Comparison of ENCODE assay signal across 17 cellular contexts in the genomic region with DNA sequence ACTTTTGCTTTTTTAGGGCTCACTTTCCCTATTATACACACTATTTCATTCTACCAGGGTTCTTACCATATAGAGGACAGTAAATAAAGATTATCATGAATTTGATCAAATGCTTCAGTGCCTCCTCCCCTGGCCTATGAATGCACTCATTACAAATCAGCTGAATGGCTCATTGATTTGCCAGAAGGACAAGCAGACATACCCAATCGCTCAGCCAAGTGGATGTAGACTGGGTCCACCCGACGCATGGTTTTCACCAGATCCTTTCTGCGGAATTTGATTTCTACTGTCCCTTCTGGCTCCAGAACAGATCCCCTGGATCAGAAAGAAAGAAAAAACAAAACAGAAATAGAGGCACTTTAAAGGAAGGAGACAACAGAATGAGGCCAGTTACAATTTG.
DNase-seq lines count a peak whose midpoint lies in the region; ATAC-seq and TF ChIP-seq lines count a peak whose summit lies in the region.
"Had no signal": no experiment of that assay in that cellular context is flagged by ENCODE, and none has a peak within 500 bp of the region (broad histone marks: within the 10 kb centered on the region; RNA-seq: fewer than 3 reads in every experiment).

No MANE protein-coding gene starts in this region.

- ATAC-seq in HG03520 (IDR thresholded peaks at IDR 0.05; ENCODE audit: unreplicated experiment) = no peak

- H3K9ac ChIP-seq in endodermal cell (ENCODE audit: extremely low read depth, low read length, poor library complexity, severe bottlenecking) = no peak overlapping the region
- H3K9ac ChIP-seq: BLaER1 had no signal

- H3K36me3 Mint-ChIP-seq in endodermal cell (ENCODE audit: low read depth) = peaks cover 27% of the 10 kb centered on the region
- H3K36me3 Mint-ChIP-seq in nephron (ENCODE audit: low read depth) = peaks cover 32% of the 10 kb centered on the region

- H3K4me1 ChIP-seq in endodermal cell (ENCODE audit: control insufficient read depth, insufficient read depth, low read length) = peaks cover 12% of the 10 kb centered on the region
- H3K4me1 ChIP-seq: Peyer's patch had no signal

- no peak for TF ChIP-seq CTCF in endodermal cell (conservative IDR thresholded peaks at IDR 0.05)
- no peak for TF ChIP-seq CTCF in nephron (IDR thresholded peaks at IDR 0.05; ENCODE audit: unreplicated experiment in 3 of 3)

- peaks cover 61% of the 10 kb centered on the region for H3K36me3 ChIP-seq in endodermal cell (ENCODE audit: control insufficient read depth, insufficient read depth, low read length)

- no peak overlapping the region for H3K4me3 Mint-ChIP-seq in endodermal cell
- H3K4me3 Mint-ChIP-seq in nephron = peak overlapping the region in 1 of 3 experiments; percentile 3
- H3K4me3 Mint-ChIP-seq: CD8-positive, alpha-beta memory T cell had no signal

- H3K27me3 ChIP-seq in endodermal cell (ENCODE audit: control insufficient read depth, insufficient read depth, low read length, poor library complexity, severe bottlenecking) = no peaks in the 10 kb centered on the region
- H3K27me3 ChIP-seq: BLaER1, MG63, Peyer's patch had no signal

- H3K4me1 Mint-ChIP-seq in endodermal cell (peaks cover 36% of the 10 kb centered on the region), nephron (peaks cover 24% of the 10 kb centered on the region)
- H3K4me1 Mint-ChIP-seq: CD8-positive, alpha-beta memory T cell had no signal

- no peaks in the 10 kb centered on the region for H3K9me3 Mint-ChIP-seq in endodermal cell
- H3K9me3 Mint-ChIP-seq in nephron = no peaks in the 10 kb centered on the region
- H3K9me3 Mint-ChIP-seq: CD8-positive, alpha-beta memory T cell had no signal

- WGBS in endodermal cell (ENCODE audit: insufficient coverage in 1 of 2, insufficient read length in 1 of 2), 2 experiments = 95 to 100% methylated on average over 4 of the region's 4 CpGs

- H3K27me3 Mint-ChIP-seq in endodermal cell (ENCODE audit: insufficient read depth) = no peaks in the 10 kb centered on the region
- no peaks in the 10 kb centered on the region for H3K27me3 Mint-ChIP-seq in nephron (ENCODE audit: low read depth)
- H3K27me3 Mint-ChIP-seq: CD8-positive, alpha-beta memory T cell had no signal

- H3K27ac Mint-ChIP-seq in endodermal cell = no peak overlapping the region
- peak overlapping the region; percentile 51 to 85 (median 80) for H3K27ac Mint-ChIP-seq in nephron
- H3K27ac Mint-ChIP-seq: CD8-positive, alpha-beta memory T cell had no signal

- H3K9me3 ChIP-seq in endodermal cell (ENCODE audit: control insufficient read depth, low read length) = no peaks in the 10 kb centered on the region
- H3K9me3 ChIP-seq: BLaER1, MG63, Peyer's patch had no signal

- DNase-seq in SK-N-DZ (ENCODE audit: low spot score) (peak; percentile 12), endodermal cell (peak; percentile 27), superior temporal gyrus (ENCODE audit: extremely low spot score) (peak; percentile 81), DMS 273 treated with DMSO at 0.1 percent for 48 hours (lab: John Stamatoyannopoulos, UW) (no peak), hepatic stellate cell (ENCODE audit: low spot score) (no peak)
- DNase-seq: CD8-positive, alpha-beta memory T cell; KG1; MG63; NCI-H1105; NCI-H1694 treated with DMSO at 0.1 percent for 48 hours; NCI-H345; NCI-H774; Peyer's patch; SHP77 had no signal

- no peak overlapping the region for H3K4me3 ChIP-seq in endodermal cell (ENCODE audit: low read length)
- H3K4me3 ChIP-seq: BLaER1, MG63, Peyer's patch had no signal

- no peak overlapping the region for H3K27ac ChIP-seq in endodermal cell (ENCODE audit: low read depth, low read length)
- H3K27ac ChIP-seq: BLaER1, Peyer's patch had no signal

Comparison
In these comparisons a context has a peak if more than half of its experiments do, and no peak if none do; other contexts are left out.
1. DNase-seq: peak in SK-N-DZ (single experiment), endodermal cell (single experiment) and superior temporal gyrus (single experiment); none in DMS 273 treated with DMSO at 0.1 percent for 48 hours (single experiment) and hepatic stellate cell (single experiment).